In genomic region chr4:171521726-171522125, GRCh38 we compare ENCODE assay signal across 23 cellular contexts.
DNase-seq lines count a peak whose midpoint lies in the region; ATAC-seq, FAIRE-seq and TF ChIP-seq lines count a peak whose summit lies in the region.
"Had no signal": no experiment of that assay in that cellular context is flagged by ENCODE, and none has a peak within 500 bp of the region (broad histone marks: within the 10 kb centered on the region; RNA-seq: fewer than 3 reads in every experiment).

No MANE protein-coding gene starts in this region.

- H3K4me1 Mint-ChIP-seq in GM23338 (no peaks in the 10 kb centered on the region), immature natural killer cell (peaks cover 0 to 20% of the 10 kb centered on the region in 2 donors)
- H3K4me1 Mint-ChIP-seq: CD4-positive, CD25-positive, alpha-beta regulatory T cell; CD8-positive, alpha-beta memory T cell had no signal

- RAD21 ChIA-PET in GM12878 (lab: Charles Lee; ENCODE audit: unreplicated experiment): no interaction called here

- H3F3A ChIP-seq in GM23338 (replicated peaks; ENCODE audit: low read depth): no peaks in the 10 kb centered on the region

- no peak overlapping the region for H3K9ac ChIP-seq in GM12878 (ENCODE audit: control insufficient read depth, insufficient read depth, low read length)
- H3K9ac ChIP-seq: GM23248 had no signal

- H3K9me3 Mint-ChIP-seq in GM23338 (no peaks in the 10 kb centered on the region), immature natural killer cell (peaks cover 4 to 37% (median 7%) of the 10 kb centered on the region in 6 donors)

- SMC1A ChIA-PET in GM12878 (lab: Charles Lee; ENCODE audit: uncharacterized antibody, unreplicated experiment): no interaction called here

- TF ChIP-seq RAD21 in GM12878 (IDR thresholded peaks at IDR 0.05; ENCODE audit: insufficient read depth, low read depth, low read length): no peak

- H3K4me3 Mint-ChIP-seq in GM23338: no peak overlapping the region
- no peak overlapping the region for H3K4me3 Mint-ChIP-seq in immature natural killer cell
- H3K4me3 Mint-ChIP-seq: CD4-positive, CD25-positive, alpha-beta regulatory T cell; CD8-positive, alpha-beta memory T cell; HFFc6 had no signal

- no peaks in the 10 kb centered on the region for H3K9me3 ChIP-seq in GM12878 (replicated peaks; ENCODE audit: control insufficient read depth, insufficient read depth, low read length)
- H3K9me3 ChIP-seq: BE2C had no signal

- POLR2A ChIA-PET in GM12878 (lab: Charles Lee): no interaction called here

- H3K79me2 ChIP-seq in GM23338 (replicated peaks; ENCODE audit: insufficient read depth): no peaks in the 10 kb centered on the region
- H3K79me2 ChIP-seq in GM12878 (ENCODE audit: control insufficient read depth, insufficient read depth, low read length): no peaks in the 10 kb centered on the region

- no peak for DNase-seq in GM23338 (ENCODE audit: low spot score)
- DNase-seq in GM12878 (ENCODE audit: low read depth, low spot score): no peak
- no peak for DNase-seq in activated effector memory CD4-positive, alpha-beta T cell treated with anti-CD3 and anti-CD28 coated beads, Interleukin-2, amount 50 U/mL, for 16 hours
- DNase-seq in NCI-H2171 treated with DMSO at 0.1 percent for 48 hours (lab: John Stamatoyannopoulos, UW): no peak
- no peak for DNase-seq in immature natural killer cell
- DNase-seq: BE2C; C1 segment of cervical spinal cord; CD4-positive, CD25-positive, alpha-beta regulatory T cell; CD8-positive, alpha-beta memory T cell; COR-L47; DMS 273 treated with DMSO at 0.1 percent for 48 hours; DMS53; DND-41; EL; GM23248; HFFc6; Kasumi-1; KG1 had no signal

- H2AFZ ChIP-seq in GM23338: no peak overlapping the region
- H2AFZ ChIP-seq in GM12878 (ENCODE audit: control insufficient read depth, low read depth, low read length): no peak overlapping the region
- H2AFZ ChIP-seq: GM23248 had no signal

- H3K27me3 ChIP-seq in GM23338 (ENCODE audit: insufficient read depth): no peaks in the 10 kb centered on the region
- H3K27me3 ChIP-seq in GM12878 (replicated peaks in 1 of 2; ENCODE audit: control insufficient read depth in 2 of 2, insufficient read depth in 2 of 2, low read length in 1 of 2): no peaks in the 10 kb centered on the region
- H3K27me3 ChIP-seq: BE2C had no signal

- peak; percentile 55 for ATAC-seq in GM18868 (IDR thresholded peaks at IDR 0.05; ENCODE audit: unreplicated experiment)
- no peak for ATAC-seq in GM23338
- peak; percentile 48 for ATAC-seq in HG03520 (IDR thresholded peaks at IDR 0.05; ENCODE audit: unreplicated experiment)
- ATAC-seq in GM12878: peak; percentile 55
- ATAC-seq: HCT116 had no signal

- H3K4me1 ChIP-seq in GM23338 (ENCODE audit: insufficient read depth): no peaks in the 10 kb centered on the region
- H3K4me1 ChIP-seq in GM12878 (ENCODE audit: control insufficient read depth, insufficient read depth, low read length): no peaks in the 10 kb centered on the region
- H3K4me1 ChIP-seq: BE2C had no signal

- FAIRE-seq in GM12878 (lab: Jason Lieb, UNC): no peak
- FAIRE-seq: GM12892, H54 had no signal

- H3K36me3 ChIP-seq in GM23338 (ENCODE audit: insufficient read depth): no peaks in the 10 kb centered on the region
- no peaks in the 10 kb centered on the region for H3K36me3 ChIP-seq in GM12878 (ENCODE audit: control insufficient read depth in 2 of 2, insufficient read depth in 2 of 2, low read length in 1 of 2)
- H3K36me3 ChIP-seq: BE2C had no signal

- no peaks in the 10 kb centered on the region for H3K36me3 Mint-ChIP-seq in GM23338 (ENCODE audit: low read depth)
- H3K36me3 Mint-ChIP-seq in immature natural killer cell: no peaks in the 10 kb centered on the region
- H3K36me3 Mint-ChIP-seq: CD4-positive, CD25-positive, alpha-beta regulatory T cell; CD8-positive, alpha-beta memory T cell had no signal

- TF ChIP-seq CTCF in GM23338 (conservative IDR thresholded peaks at IDR 0.05; ENCODE audit: low read depth in 2 of 2): no peak
- TF ChIP-seq CTCF in GM12878 (IDR thresholded peaks at IDR 0.05 in 2 of 3, conservative IDR thresholded peaks at IDR 0.05 in 1 of 3; ENCODE audit: control insufficient read depth in 2 of 3, extremely low read depth in 1 of 3, insufficient read depth in 1 of 3, low read depth in 3 of 3, low read length in 3 of 3): no peak

- intact Hi-C loops in GM12878 (cut with micrococcal nuclease; ENCODE audit: unreplicated experiment): no loop called here

- H3K27me3 Mint-ChIP-seq in GM23338 (ENCODE audit: insufficient read depth, low read depth, poor library complexity) (no peaks in the 10 kb centered on the region), immature natural killer cell (ENCODE audit: low read depth in 3 of 3) (no peaks in the 10 kb centered on the region)
- H3K27me3 Mint-ChIP-seq: CD4-positive, CD25-positive, alpha-beta regulatory T cell; CD8-positive, alpha-beta memory T cell had no signal

- H3K4me3 ChIP-seq in GM23338: no peak overlapping the region
- H3K4me3 ChIP-seq in GM12878: no peak overlapping the region
- H3K4me3 ChIP-seq: GM23248 had no signal

- in situ Hi-C loops in GM12878 (cut with MboI): no loop called here

- no peak overlapping the region for H3K27ac ChIP-seq in GM23338 (ENCODE audit: low read depth)
- H3K27ac ChIP-seq in GM12878 (ENCODE audit: control insufficient read depth, insufficient read depth): no peak overlapping the region
- H3K27ac ChIP-seq: GM23248 had no signal

- no peaks in the 10 kb centered on the region for H3K9me2 ChIP-seq in GM23338 (ENCODE audit: insufficient read depth)

- no TSS peak for BruUV-seq in GM12878 (replicated peaks; lab: Mats Ljungman, UMichigan)

- H3K4me2 ChIP-seq in GM23338: no peak overlapping the region
- H3K4me2 ChIP-seq in GM12878 (ENCODE audit: control insufficient read depth, insufficient read depth): no peak overlapping the region

- TF ChIP-seq POLR2A in GM12878 (IDR thresholded peaks at IDR 0.05; ENCODE audit: low read depth, low read length): no peak

- no peak for TF ChIP-seq EP300 in GM12878 (IDR thresholded peaks at IDR 0.05; ENCODE audit: borderline replicate concordance in 1 of 2, control insufficient read depth in 1 of 2, low read depth in 2 of 2, low read length in 2 of 2)

- CTCF ChIA-PET in GM12878 (lab: Yijun Ruan, JAX): no interaction called here

- 0% methylated on average over 2 of the region's 3 CpGs for WGBS in GM12878 (ENCODE audit: insufficient coverage, insufficient replicate concordance, low lambda C conversion rate, missing lambda C conversion rate)

- H4K20me1 ChIP-seq in GM23338 (replicated peaks; ENCODE audit: insufficient read depth): no peaks in the 10 kb centered on the region
- no peaks in the 10 kb centered on the region for H4K20me1 ChIP-seq in GM12878 (ENCODE audit: control insufficient read depth, insufficient read depth)

- H3K27ac Mint-ChIP-seq in GM23338 (0 out of 2 replicates have a peak overlapping the region, but pooled peaks have one; percentile 51), immature natural killer cell (no peak overlapping the region)
- H3K27ac Mint-ChIP-seq: CD4-positive, CD25-positive, alpha-beta regulatory T cell; CD8-positive, alpha-beta memory T cell; HFFc6 had no signal

TF ChIP-seq in GM12878, 131 proteins besides CTCF, POLR2A, EP300 and RAD21:
- TF ChIP-seq HDAC6 (IDR thresholded peaks at IDR 0.05; ENCODE audit: unreplicated experiment) (no peak), MTA2 (IDR thresholded peaks at IDR 0.05; ENCODE audit: low read depth) (peak; percentile 28; the same call in 1 of the 2 replicates), SPI1 (IDR thresholded peaks at IDR 0.05; ENCODE audit: borderline replicate concordance, insufficient read depth, low read depth, low read length) (peak; percentile 48; the same call in 1 of the 2 replicates), RUNX3 (IDR thresholded peaks at IDR 0.05; ENCODE audit: low read length) (peak; percentile 26; the same call in 1 of the 2 replicates)
